ENCODE assay signal across 1 cellular context in genomic region chr5:109981979-109982378, GRCh38.
A peak's percentile ranks its signal among the peaks of the same experiment; 100 is the strongest.
TF ChIP-seq lines count a peak whose summit lies in the region.

No MANE protein-coding gene starts in this region.

TF ChIP-seq in SK-N-SH, 30 proteins besides CTCF, POLR2A, EP300 and RAD21 (continued from another document):
- TF ChIP-seq USF2 (IDR thresholded peaks at IDR 0.05; ENCODE audit: borderline replicate concordance, low read depth, low read length) (no peak), NRF1 (IDR thresholded peaks at IDR 0.05; ENCODE audit: low read depth, low read length) (no peak), GATA2 (CRISPR knock-in tag; IDR thresholded peaks at IDR 0.05) (peak; percentile 71), REST (IDR thresholded peaks at IDR 0.05; ENCODE audit: low read depth, low read length) (no peak), POLR2AphosphoS5 (IDR thresholded peaks at IDR 0.05; ENCODE audit: low read depth, low read length) (peak; percentile 85), SMC3 (IDR thresholded peaks at IDR 0.05; ENCODE audit: low read depth, low read length) (no peak), TCF12 (IDR thresholded peaks at IDR 0.05) (peak; percentile 91), JUND (IDR thresholded peaks at IDR 0.05) (peak; percentile 69), EZH2phosphoT487 (IDR thresholded peaks at IDR 0.05; ENCODE audit: borderline replicate concordance, low read depth) (no peak), YY1 (IDR thresholded peaks at IDR 0.05; ENCODE audit: low read depth) (no peak), MAX (IDR thresholded peaks at IDR 0.05; ENCODE audit: low read depth) (no peak), MEF2A (IDR thresholded peaks at IDR 0.05; ENCODE audit: borderline replicate concordance, low read depth) (no peak), SIN3A (IDR thresholded peaks at IDR 0.05; ENCODE audit: borderline replicate concordance, low read depth, low read length) (no peak), MXI1 (IDR thresholded peaks at IDR 0.05; ENCODE audit: low read depth, low read length) (0 out of 2 replicates have a peak, but pooled peaks have one; percentile 10), FOSL2 (IDR thresholded peaks at IDR 0.05; ENCODE audit: borderline replicate concordance, low read depth) (peak; percentile 55), TEAD4 (IDR thresholded peaks at IDR 0.05; ENCODE audit: borderline replicate concordance, insufficient read depth) (peak; percentile 70), RCOR1 (IDR thresholded peaks at IDR 0.05; ENCODE audit: low read length) (no peak), PBX3 (IDR thresholded peaks at IDR 0.05) (peak; percentile 86), ZBTB33 (IDR thresholded peaks at IDR 0.05; ENCODE audit: borderline replicate concordance, low read depth) (no peak)
TF ChIP-seq in SK-N-SH: peak in this region for 11.
